Comparison of ENCODE assay signal across 8 cellular contexts in the genomic region with DNA sequence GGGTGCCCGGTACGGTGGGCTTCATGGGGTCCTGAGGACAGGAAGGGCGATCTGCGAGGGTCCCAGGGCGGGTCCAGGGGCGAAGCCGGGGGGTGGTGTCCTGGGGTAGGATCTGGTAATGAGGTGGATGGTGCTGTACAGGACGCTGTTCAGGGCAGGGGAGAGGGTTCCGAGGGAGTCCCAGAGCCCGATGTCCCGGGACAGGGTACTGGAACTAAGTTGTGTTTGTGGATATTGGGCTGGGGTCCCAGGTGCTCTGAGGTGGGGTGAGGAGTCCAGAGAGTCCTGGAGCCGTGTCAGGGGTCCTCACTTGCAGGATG. TPM values are rescaled to one million over a fixed set of nuclear protein-coding genes. Genes with fewer than 3 reads are reported as not detected.
DNase-seq lines count a peak whose midpoint lies in the region; ATAC-seq and TF ChIP-seq lines count a peak whose summit lies in the region.

No MANE protein-coding gene starts in this region.

- peak overlapping the region; percentile 82 for H3K27ac Mint-ChIP-seq in activated T-helper 1 cell treated with anti-CD3 and anti-CD28 coated beads, Interleukin-12 subunit alpha, Interleukin-12 subunit beta, Interleukin-2, Interleukin-4 antibody, amounts not matched to agents 30 ng/mL and 10 ng/mL and 1 ng/mL, durations not matched to agents 14 hours and 24 hours and 36 hours

- H3K27ac ChIP-seq in iPS-18a (ENCODE audit: low read length), result no peak overlapping the region
- peak overlapping the region; percentile 84 for H3K27ac ChIP-seq in subcutaneous abdominal adipose tissue (ENCODE audit: low read depth, low read length)

- CTCF ChIA-PET in BJ (lab: Yijun Ruan, JAX), result interaction anchor here (0.6 to 2.5 kb wide), 15 partner anchors 8 to 178 kb away, joined by 3 to 8 read pairs (median 4); partner anchors contain the start of gene THAP7

- H3K4me1 Mint-ChIP-seq in activated T-helper 1 cell treated with anti-CD3 and anti-CD28 coated beads, Interleukin-12 subunit alpha, Interleukin-12 subunit beta, Interleukin-2, Interleukin-4 antibody, amounts not matched to agents 30 ng/mL and 10 ng/mL and 1 ng/mL, durations not matched to agents 14 hours and 24 hours and 36 hours (ENCODE audit: low read depth), result peaks cover 44% of the 10 kb centered on the region

- DNase-seq in BJ (ENCODE audit: low read depth) (no peak), NK-92 (lab: John Stamatoyannopoulos, UW; ENCODE audit: unreplicated experiment) (no peak), GM03348 (ENCODE audit: low spot score) (no peak)
- DNase-seq in activated T-helper 1 cell treated with anti-CD3 and anti-CD28 coated beads, Interleukin-12 subunit alpha, Interleukin-12 subunit beta, Interleukin-2, Interleukin-4 antibody, amounts not matched to agents 30 ng/mL and 10 ng/mL and 1 ng/mL, durations not matched to agents 14 hours and 24 hours and 36 hours (ENCODE audit: low spot score), result no peak
- DNase-seq in stimulated activated CD4-positive, alpha-beta T cell treated with anti-CD3 and anti-CD28 coated beads, Interleukin-12 subunit alpha, Interleukin-12 subunit beta, amount 100 ng/mL, for 4 hours, result no peak

- peak overlapping the region; percentile 90 for H3K4me3 Mint-ChIP-seq in activated T-helper 1 cell treated with anti-CD3 and anti-CD28 coated beads, Interleukin-12 subunit alpha, Interleukin-12 subunit beta, Interleukin-2, Interleukin-4 antibody, amounts not matched to agents 30 ng/mL and 10 ng/mL and 1 ng/mL, durations not matched to agents 14 hours and 24 hours and 36 hours

- H3K27me3 Mint-ChIP-seq in activated T-helper 1 cell treated with anti-CD3 and anti-CD28 coated beads, Interleukin-12 subunit alpha, Interleukin-12 subunit beta, Interleukin-2, Interleukin-4 antibody, amounts not matched to agents 30 ng/mL and 10 ng/mL and 1 ng/mL, durations not matched to agents 14 hours and 24 hours and 36 hours (ENCODE audit: insufficient read depth), result no peaks in the 10 kb centered on the region

- peaks cover 10% of the 10 kb centered on the region for H3K4me1 ChIP-seq in iPS-18a (ENCODE audit: control insufficient read depth, low read depth, low read length)
- peaks cover 17 to 41% (median 36%) of the 10 kb centered on the region in 5 donors for H3K4me1 ChIP-seq in subcutaneous abdominal adipose tissue (ENCODE audit: control insufficient read depth in 5 of 5, insufficient read depth in 5 of 5, low read length in 5 of 5)

- peak overlapping the region; percentile 75 for H3K9ac ChIP-seq in iPS-18a (ENCODE audit: low read length)
- peak overlapping the region; percentile 78 to 100 (median 97) for H3K9ac ChIP-seq in subcutaneous abdominal adipose tissue (ENCODE audit: low read length in 5 of 5)

- POLR2A ChIA-PET in BJ (lab: Charles Lee), result interaction anchor here (0.5 kb wide), 2 partner anchors 52 to 57 kb away, joined by 3 read pairs; no protein-coding TSS in a partner anchor

- H3K9me3 Mint-ChIP-seq in activated T-helper 1 cell treated with anti-CD3 and anti-CD28 coated beads, Interleukin-12 subunit alpha, Interleukin-12 subunit beta, Interleukin-2, Interleukin-4 antibody, amounts not matched to agents 30 ng/mL and 10 ng/mL and 1 ng/mL, durations not matched to agents 14 hours and 24 hours and 36 hours, result peaks cover 12% of the 10 kb centered on the region

- H3K4me3 ChIP-seq in BJ (ENCODE audit: low read depth, low read length) (peak overlapping the region; percentile 78), iPS-18a (ENCODE audit: low read length) (peak overlapping the region; percentile 79), subcutaneous abdominal adipose tissue (ENCODE audit: low read depth in 1 of 5, low read length in 5 of 5) (peak overlapping the region; percentile 87 to 95 (median 93))

- no peak for TF ChIP-seq CTCF in BJ (IDR thresholded peaks at IDR 0.05; ENCODE audit: insufficient read depth, low read depth, low read length)

- peak; percentile 10 for ATAC-seq in HG02588 (IDR thresholded peaks at IDR 0.05; ENCODE audit: unreplicated experiment)

- peaks cover 7% of the 10 kb centered on the region for H3K9me3 ChIP-seq in iPS-18a (ENCODE audit: control insufficient read depth, low read depth, low read length)
- H3K9me3 ChIP-seq in subcutaneous abdominal adipose tissue (ENCODE audit: control insufficient read depth in 5 of 5, low read length in 5 of 5), result peaks cover 0 to 12% (median 10%) of the 10 kb centered on the region in 5 donors

- H3K36me3 ChIP-seq in BJ (ENCODE audit: control insufficient read depth, insufficient read depth, low read length) (peaks cover 12% of the 10 kb centered on the region), iPS-18a (ENCODE audit: control insufficient read depth, low read depth, low read length) (peaks cover 5% of the 10 kb centered on the region), subcutaneous abdominal adipose tissue (ENCODE audit: control insufficient read depth in 5 of 5, insufficient read depth in 5 of 5, low read length in 5 of 5) (peaks cover 0 to 32% (median 18%) of the 10 kb centered on the region in 5 donors)

- H3K27me3 ChIP-seq in BJ (ENCODE audit: control insufficient read depth, insufficient read depth, low read length) (no peaks in the 10 kb centered on the region; the same call in 1 of the 2 replicates), iPS-18a (ENCODE audit: control insufficient read depth, insufficient read depth, low read length) (peaks cover 13% of the 10 kb centered on the region), subcutaneous abdominal adipose tissue (ENCODE audit: control insufficient read depth in 5 of 5, insufficient read depth in 4 of 5, low read length in 5 of 5) (peaks cover 0 to 11% (median 3%) of the 10 kb centered on the region in 5 donors)

- intact Hi-C loops in activated T-helper 1 cell treated with anti-CD3 and anti-CD28 coated beads, Interleukin-12 subunit alpha, Interleukin-12 subunit beta, Interleukin-2, Interleukin-4 antibody, amounts not matched to agents 30 ng/mL and 10 ng/mL and 1 ng/mL, durations not matched to agents 14 hours and 24 hours and 36 hours (cut with micrococcal nuclease), result loop anchor here (1.0 to 5.0 kb wide), 4 partner anchors 20 to 65 kb away; partner anchors contain the start of genes CRKL and THAP7

- peaks cover 18% of the 10 kb centered on the region for H3K36me3 Mint-ChIP-seq in activated T-helper 1 cell treated with anti-CD3 and anti-CD28 coated beads, Interleukin-12 subunit alpha, Interleukin-12 subunit beta, Interleukin-2, Interleukin-4 antibody, amounts not matched to agents 30 ng/mL and 10 ng/mL and 1 ng/mL, durations not matched to agents 14 hours and 24 hours and 36 hours (ENCODE audit: low read depth)

RNA-seq across cellular contexts. Expression of gene LZTR1, which starts 0.4 kb away (rescaled TPM):
- polyA plus RNA-seq in BJ (2011; rRNA removed), result 30.1 and 45.9 TPM in 2 replicates
- polyA minus RNA-seq in BJ (2011; rRNA and poly(A)+ RNA removed), result 34.9 and 42.9 TPM in 2 replicates
- total RNA-seq in activated T-helper 1 cell treated with anti-CD3 and anti-CD28 coated beads, Interleukin-12 subunit alpha, Interleukin-12 subunit beta, Interleukin-2, Interleukin-4 antibody, amounts not matched to agents 30 ng/mL and 10 ng/mL and 1 ng/mL, durations not matched to agents 14 hours and 24 hours and 36 hours, result 81.9 and 87.5 TPM in 2 replicates

RNA-seq across cellular contexts. Expression of gene AIFM3, which starts 15.5 kb away (rescaled TPM):
- polyA plus RNA-seq in BJ (2011; rRNA removed), result 0.25 and 0.28 TPM in 2 replicates
- 0.28 and 0.41 TPM in 2 replicates for polyA minus RNA-seq in BJ (2011; rRNA and poly(A)+ RNA removed)
- 0.88 and 0.93 TPM in 2 replicates for total RNA-seq in activated T-helper 1 cell treated with anti-CD3 and anti-CD28 coated beads, Interleukin-12 subunit alpha, Interleukin-12 subunit beta, Interleukin-2, Interleukin-4 antibody, amounts not matched to agents 30 ng/mL and 10 ng/mL and 1 ng/mL, durations not matched to agents 14 hours and 24 hours and 36 hours

RNA-seq across cellular contexts. Expression of gene THAP7, which starts 19.4 kb away (rescaled TPM):
- 17.9 and 24.4 TPM in 2 replicates for polyA plus RNA-seq in BJ (2011; rRNA removed)
- polyA minus RNA-seq in BJ (2011; rRNA and poly(A)+ RNA removed), result 7.8 and 9.4 TPM in 2 replicates
- total RNA-seq in activated T-helper 1 cell treated with anti-CD3 and anti-CD28 coated beads, Interleukin-12 subunit alpha, Interleukin-12 subunit beta, Interleukin-2, Interleukin-4 antibody, amounts not matched to agents 30 ng/mL and 10 ng/mL and 1 ng/mL, durations not matched to agents 14 hours and 24 hours and 36 hours, result 35.1 and 36.8 TPM in 2 replicates

RNA-seq across cellular contexts. Expression of gene P2RX6, which starts 32.4 kb away (rescaled TPM):
- polyA plus RNA-seq in BJ (2011; rRNA removed), result 1.2 and 2.0 TPM in 2 replicates
- polyA minus RNA-seq in BJ (2011; rRNA and poly(A)+ RNA removed), result 0.46 and 0.85 TPM in 2 replicates
- total RNA-seq in activated T-helper 1 cell treated with anti-CD3 and anti-CD28 coated beads, Interleukin-12 subunit alpha, Interleukin-12 subunit beta, Interleukin-2, Interleukin-4 antibody, amounts not matched to agents 30 ng/mL and 10 ng/mL and 1 ng/mL, durations not matched to agents 14 hours and 24 hours and 36 hours, result 0.18 and 0.22 TPM in 2 replicates

RNA-seq across cellular contexts. Expression of gene SLC7A4, which starts 49.8 kb away (rescaled TPM):
- 0.27 and 0.29 TPM in 2 replicates for polyA plus RNA-seq in BJ (2011; rRNA removed)
- polyA minus RNA-seq in BJ (2011; rRNA and poly(A)+ RNA removed), result 0.10 and 0.33 TPM in 2 replicates
- not detected in 2 replicates for total RNA-seq in activated T-helper 1 cell treated with anti-CD3 and anti-CD28 coated beads, Interleukin-12 subunit alpha, Interleukin-12 subunit beta, Interleukin-2, Interleukin-4 antibody, amounts not matched to agents 30 ng/mL and 10 ng/mL and 1 ng/mL, durations not matched to agents 14 hours and 24 hours and 36 hours
